1 cellular context compared by ENCODE assay signal in the genomic region with DNA sequence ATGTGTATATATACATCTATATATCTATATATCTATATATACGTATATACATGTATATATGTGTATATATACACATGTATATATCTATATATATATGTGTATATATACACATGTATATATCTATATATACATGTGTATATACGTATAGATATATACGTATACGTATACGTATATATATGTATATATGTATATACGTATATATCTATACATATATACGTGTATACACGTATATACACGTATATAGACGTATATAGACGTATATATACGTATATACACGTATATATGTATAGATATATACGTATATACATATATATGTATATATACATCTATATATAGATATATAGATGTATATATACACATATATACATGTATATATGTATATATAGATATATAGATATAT.
TF ChIP-seq lines count a peak whose summit lies in the region.

No MANE protein-coding gene starts in this region.

TF ChIP-seq in K562, 482 proteins besides CTCF, POLR2A, EP300 and RAD21 (continued from another document):
- TF ChIP-seq, protein P1, sequence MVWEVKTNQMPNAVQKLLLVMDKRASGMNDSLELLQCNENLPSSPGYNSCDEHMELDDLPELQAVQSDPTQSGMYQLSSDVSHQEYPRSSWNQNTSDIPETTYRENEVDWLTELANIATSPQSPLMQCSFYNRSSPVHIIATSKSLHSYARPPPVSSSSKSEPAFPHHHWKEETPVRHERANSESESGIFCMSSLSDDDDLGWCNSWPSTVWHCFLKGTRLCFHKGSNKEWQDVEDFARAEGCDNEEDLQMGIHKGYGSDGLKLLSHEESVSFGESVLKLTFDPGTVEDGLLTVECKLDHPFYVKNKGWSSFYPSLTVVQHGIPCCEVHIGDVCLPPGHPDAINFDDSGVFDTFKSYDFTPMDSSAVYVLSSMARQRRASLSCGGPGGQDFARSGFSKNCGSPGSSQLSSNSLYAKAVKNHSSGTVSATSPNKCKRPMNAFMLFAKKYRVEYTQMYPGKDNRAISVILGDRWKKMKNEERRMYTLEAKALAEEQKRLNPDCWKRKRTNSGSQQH (CRISPR knock-in tag; IDR thresholded peaks at IDR 0.05) = no peak
- TF ChIP-seq, protein P2, sequence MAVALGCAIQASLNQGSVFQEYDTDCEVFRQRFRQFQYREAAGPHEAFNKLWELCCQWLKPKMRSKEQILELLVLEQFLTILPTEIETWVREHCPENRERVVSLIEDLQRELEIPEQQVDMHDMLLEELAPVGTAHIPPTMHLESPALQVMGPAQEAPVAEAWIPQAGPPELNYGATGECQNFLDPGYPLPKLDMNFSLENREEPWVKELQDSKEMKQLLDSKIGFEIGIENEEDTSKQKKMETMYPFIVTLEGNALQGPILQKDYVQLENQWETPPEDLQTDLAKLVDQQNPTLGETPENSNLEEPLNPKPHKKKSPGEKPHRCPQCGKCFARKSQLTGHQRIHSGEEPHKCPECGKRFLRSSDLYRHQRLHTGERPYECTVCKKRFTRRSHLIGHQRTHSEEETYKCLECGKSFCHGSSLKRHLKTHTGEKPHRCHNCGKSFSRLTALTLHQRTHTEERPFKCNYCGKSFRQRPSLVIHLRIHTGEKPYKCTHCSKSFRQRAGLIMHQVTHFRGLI (CRISPR knock-in tag; IDR thresholded peaks at IDR 0.05) = peak; percentile 85
- TF ChIP-seq MTF1 (CRISPR knock-in tag; IDR thresholded peaks at IDR 0.05; ENCODE audit: borderline replicate concordance) (peak; percentile 87; the same call in 1 of the 2 replicates), ZNF140 (CRISPR knock-in tag; IDR thresholded peaks at IDR 0.05) (peak; percentile 90), ZNF408 (CRISPR knock-in tag; IDR thresholded peaks at IDR 0.05; ENCODE audit: low read depth) (peak; percentile 93; the same call in 1 of the 2 replicates), ZNF707 (CRISPR knock-in tag; conservative IDR thresholded peaks at IDR 0.05) (peak; percentile 81), RAD51 (IDR thresholded peaks at IDR 0.05; ENCODE audit: borderline replicate concordance, low read depth) (no peak), FOSL1 (tag; conservative IDR thresholded peaks at IDR 0.05) (no peak), NFIC (IDR thresholded peaks at IDR 0.05) (no peak), SMARCA4 (IDR thresholded peaks at IDR 0.05) (no peak), SLC30A9 (CRISPR knock-in tag; IDR thresholded peaks at IDR 0.05) (peak; percentile 92; the same call in 1 of the 2 replicates), ZNF76 (CRISPR knock-in tag; IDR thresholded peaks at IDR 0.05; ENCODE audit: borderline replicate concordance) (peak; percentile 77; the same call in 1 of the 2 replicates)
- TF ChIP-seq, protein P3, sequence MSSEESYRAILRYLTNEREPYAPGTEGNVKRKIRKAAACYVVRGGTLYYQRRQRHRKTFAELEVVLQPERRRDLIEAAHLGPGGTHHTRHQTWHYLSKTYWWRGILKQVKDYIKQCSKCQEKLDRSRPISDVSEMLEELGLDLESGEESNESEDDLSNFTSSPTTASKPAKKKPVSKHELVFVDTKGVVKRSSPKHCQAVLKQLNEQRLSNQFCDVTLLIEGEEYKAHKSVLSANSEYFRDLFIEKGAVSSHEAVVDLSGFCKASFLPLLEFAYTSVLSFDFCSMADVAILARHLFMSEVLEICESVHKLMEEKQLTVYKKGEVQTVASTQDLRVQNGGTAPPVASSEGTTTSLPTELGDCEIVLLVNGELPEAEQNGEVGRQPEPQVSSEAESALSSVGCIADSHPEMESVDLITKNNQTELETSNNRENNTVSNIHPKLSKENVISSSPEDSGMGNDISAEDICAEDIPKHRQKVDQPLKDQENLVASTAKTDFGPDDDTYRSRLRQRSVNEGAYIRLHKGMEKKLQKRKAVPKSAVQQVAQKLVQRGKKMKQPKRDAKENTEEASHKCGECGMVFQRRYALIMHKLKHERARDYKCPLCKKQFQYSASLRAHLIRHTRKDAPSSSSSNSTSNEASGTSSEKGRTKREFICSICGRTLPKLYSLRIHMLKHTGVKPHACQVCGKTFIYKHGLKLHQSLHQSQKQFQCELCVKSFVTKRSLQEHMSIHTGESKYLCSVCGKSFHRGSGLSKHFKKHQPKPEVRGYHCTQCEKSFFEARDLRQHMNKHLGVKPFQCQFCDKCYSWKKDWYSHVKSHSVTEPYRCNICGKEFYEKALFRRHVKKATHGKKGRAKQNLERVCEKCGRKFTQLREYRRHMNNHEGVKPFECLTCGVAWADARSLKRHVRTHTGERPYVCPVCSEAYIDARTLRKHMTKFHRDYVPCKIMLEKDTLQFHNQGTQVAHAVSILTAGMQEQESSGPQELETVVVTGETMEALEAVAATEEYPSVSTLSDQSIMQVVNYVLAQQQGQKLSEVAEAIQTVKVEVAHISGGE (CRISPR knock-in tag; IDR thresholded peaks at IDR 0.05) = peak in 1 of 3 experiments; percentile 59; a peak in 1 of 6 replicates
- TF ChIP-seq, protein P4, sequence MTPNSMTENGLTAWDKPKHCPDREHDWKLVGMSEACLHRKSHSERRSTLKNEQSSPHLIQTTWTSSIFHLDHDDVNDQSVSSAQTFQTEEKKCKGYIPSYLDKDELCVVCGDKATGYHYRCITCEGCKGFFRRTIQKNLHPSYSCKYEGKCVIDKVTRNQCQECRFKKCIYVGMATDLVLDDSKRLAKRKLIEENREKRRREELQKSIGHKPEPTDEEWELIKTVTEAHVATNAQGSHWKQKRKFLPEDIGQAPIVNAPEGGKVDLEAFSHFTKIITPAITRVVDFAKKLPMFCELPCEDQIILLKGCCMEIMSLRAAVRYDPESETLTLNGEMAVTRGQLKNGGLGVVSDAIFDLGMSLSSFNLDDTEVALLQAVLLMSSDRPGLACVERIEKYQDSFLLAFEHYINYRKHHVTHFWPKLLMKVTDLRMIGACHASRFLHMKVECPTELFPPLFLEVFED (CRISPR knock-in tag; conservative IDR thresholded peaks at IDR 0.05) = no peak
- TF ChIP-seq, protein P5, sequence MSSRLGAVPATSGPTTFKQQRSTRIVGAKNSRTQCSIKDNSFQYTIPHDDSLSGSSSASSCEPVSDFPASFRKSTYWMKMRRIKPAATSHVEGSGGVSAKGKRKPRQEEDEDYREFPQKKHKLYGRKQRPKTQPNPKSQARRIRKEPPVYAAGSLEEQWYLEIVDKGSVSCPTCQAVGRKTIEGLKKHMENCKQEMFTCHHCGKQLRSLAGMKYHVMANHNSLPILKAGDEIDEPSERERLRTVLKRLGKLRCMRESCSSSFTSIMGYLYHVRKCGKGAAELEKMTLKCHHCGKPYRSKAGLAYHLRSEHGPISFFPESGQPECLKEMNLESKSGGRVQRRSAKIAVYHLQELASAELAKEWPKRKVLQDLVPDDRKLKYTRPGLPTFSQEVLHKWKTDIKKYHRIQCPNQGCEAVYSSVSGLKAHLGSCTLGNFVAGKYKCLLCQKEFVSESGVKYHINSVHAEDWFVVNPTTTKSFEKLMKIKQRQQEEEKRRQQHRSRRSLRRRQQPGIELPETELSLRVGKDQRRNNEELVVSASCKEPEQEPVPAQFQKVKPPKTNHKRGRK (tag; IDR thresholded peaks at IDR 0.05) = no peak
- TF ChIP-seq, protein P6, sequence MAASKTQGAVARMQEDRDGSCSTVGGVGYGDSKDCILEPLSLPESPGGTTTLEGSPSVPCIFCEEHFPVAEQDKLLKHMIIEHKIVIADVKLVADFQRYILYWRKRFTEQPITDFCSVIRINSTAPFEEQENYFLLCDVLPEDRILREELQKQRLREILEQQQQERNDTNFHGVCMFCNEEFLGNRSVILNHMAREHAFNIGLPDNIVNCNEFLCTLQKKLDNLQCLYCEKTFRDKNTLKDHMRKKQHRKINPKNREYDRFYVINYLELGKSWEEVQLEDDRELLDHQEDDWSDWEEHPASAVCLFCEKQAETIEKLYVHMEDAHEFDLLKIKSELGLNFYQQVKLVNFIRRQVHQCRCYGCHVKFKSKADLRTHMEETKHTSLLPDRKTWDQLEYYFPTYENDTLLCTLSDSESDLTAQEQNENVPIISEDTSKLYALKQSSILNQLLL (CRISPR knock-in tag; IDR thresholded peaks at IDR 0.05; ENCODE audit: borderline replicate concordance) = peak; percentile 95; the same call in 1 of the 2 replicates
- TF ChIP-seq, protein P7, sequence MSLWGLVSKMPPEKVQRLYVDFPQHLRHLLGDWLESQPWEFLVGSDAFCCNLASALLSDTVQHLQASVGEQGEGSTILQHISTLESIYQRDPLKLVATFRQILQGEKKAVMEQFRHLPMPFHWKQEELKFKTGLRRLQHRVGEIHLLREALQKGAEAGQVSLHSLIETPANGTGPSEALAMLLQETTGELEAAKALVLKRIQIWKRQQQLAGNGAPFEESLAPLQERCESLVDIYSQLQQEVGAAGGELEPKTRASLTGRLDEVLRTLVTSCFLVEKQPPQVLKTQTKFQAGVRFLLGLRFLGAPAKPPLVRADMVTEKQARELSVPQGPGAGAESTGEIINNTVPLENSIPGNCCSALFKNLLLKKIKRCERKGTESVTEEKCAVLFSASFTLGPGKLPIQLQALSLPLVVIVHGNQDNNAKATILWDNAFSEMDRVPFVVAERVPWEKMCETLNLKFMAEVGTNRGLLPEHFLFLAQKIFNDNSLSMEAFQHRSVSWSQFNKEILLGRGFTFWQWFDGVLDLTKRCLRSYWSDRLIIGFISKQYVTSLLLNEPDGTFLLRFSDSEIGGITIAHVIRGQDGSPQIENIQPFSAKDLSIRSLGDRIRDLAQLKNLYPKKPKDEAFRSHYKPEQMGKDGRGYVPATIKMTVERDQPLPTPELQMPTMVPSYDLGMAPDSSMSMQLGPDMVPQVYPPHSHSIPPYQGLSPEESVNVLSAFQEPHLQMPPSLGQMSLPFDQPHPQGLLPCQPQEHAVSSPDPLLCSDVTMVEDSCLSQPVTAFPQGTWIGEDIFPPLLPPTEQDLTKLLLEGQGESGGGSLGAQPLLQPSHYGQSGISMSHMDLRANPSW (CRISPR knock-in tag; IDR thresholded peaks at IDR 0.05) = no peak
